Comparison of ENCODE assay signal across 12 cellular contexts in the genomic region with DNA sequence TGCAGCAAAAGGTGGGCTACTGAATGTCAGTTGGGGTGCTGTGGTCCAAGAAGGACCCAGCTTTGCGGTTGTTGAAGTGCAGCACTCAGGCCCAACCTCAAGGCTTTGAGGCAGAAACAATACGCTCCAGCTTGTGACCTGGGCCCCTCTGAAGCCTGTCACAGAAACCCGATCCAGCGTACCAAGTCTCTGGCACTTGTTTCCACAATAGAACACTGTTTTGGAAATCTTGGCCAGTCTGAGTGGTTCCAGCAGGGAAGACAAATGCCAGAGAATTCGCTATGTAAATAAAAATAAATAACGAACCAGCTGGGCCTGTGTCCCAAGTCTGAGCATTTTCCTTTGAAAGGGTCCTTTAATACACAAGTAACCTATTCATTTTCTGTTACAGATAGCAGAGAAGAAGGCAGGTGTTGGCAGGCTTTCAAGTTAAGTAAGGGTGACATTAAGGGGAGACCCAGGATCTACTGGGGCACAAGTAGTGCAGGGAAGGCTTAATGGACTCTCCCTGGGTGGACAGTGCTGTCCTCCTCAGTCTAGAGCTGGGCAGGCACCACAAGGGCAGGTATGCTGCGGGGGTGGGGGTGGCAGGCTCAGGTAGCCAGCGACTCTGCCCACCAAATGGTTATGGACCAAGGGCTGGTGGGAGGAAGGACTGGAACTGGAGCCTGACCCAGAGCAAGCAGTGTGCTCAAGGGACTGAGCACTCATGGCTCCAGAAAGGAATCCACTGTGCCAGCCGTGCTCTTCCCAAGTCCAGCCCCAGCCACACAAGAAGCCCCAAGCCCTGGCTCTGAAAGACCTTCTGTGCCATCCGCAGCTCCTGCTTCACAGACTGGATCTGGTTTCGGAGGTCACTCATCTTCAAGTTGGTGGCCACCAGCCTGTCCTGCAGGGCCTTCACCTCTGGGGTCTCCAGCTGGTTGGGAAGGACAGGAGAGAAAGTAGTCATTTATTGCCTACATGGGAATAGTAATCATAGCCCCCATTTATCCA. TPM values are rescaled to one million over a fixed set of nuclear protein-coding genes. Genes with fewer than 3 reads are reported as not detected.
DNase-seq lines count a peak whose midpoint lies in the region; TF ChIP-seq lines count a peak whose summit lies in the region.
"Had no signal": no experiment of that assay in that cellular context is flagged by ENCODE, and none has a peak within 500 bp of the region (broad histone marks: within the 10 kb centered on the region; RNA-seq: fewer than 3 reads in every experiment).

No MANE protein-coding gene starts in this region.

- H3K9me3 ChIP-seq in osteoblast (ENCODE audit: low read depth, low read length) = no peaks in the 10 kb centered on the region

- no peaks in the 10 kb centered on the region for H3K36me3 ChIP-seq in osteoblast (ENCODE audit: insufficient read depth, low read length)

- DNase-seq in AG08396 (ENCODE audit: low spot score) (peak; percentile 56), M059J (ENCODE audit: low read depth) (peak; percentile 30), dorsolateral prefrontal cortex (peak in 1 of 10 donors; percentile 23), mucosa of gallbladder (ENCODE audit: low spot score) (peak; percentile 37), NCI-H1694 (lab: John Stamatoyannopoulos, UW) (no peak), foreskin melanocyte (no peak), osteoblast (ENCODE audit: insufficient read length, low spot score, missing footprints) (no peak)
- no peak for DNase-seq in stimulated activated naive CD4-positive, alpha-beta T cell (lab: John Stamatoyannopoulos, UW)
- DNase-seq: SHP77 treated with DMSO at 0.1 percent for 48 hours had no signal

- no peaks in the 10 kb centered on the region for H3K79me2 ChIP-seq in osteoblast (ENCODE audit: insufficient read depth, low read length)

- intact Hi-C loops in dorsolateral prefrontal cortex (cut with DNase I) = loop anchor here (1.0 to 5.0 kb wide), 3 partner anchors 94 to 244 kb away; a partner anchor contains a TSS

- no peak overlapping the region for H3K4me3 ChIP-seq in dorsolateral prefrontal cortex
- no peak overlapping the region for H3K4me3 ChIP-seq in osteoblast (ENCODE audit: insufficient read depth, low read length)

- no peaks in the 10 kb centered on the region for H3K27me3 ChIP-seq in dorsolateral prefrontal cortex
- no peaks in the 10 kb centered on the region for H3K27me3 ChIP-seq in osteoblast (ENCODE audit: insufficient read depth, low read length)

- TF ChIP-seq CTCF in dorsolateral prefrontal cortex (IDR thresholded peaks at IDR 0.05 in 54 of 56, conservative IDR thresholded peaks at IDR 0.05 in 2 of 56; ENCODE audit: low read depth in 1 of 56, partially characterized antibody in 56 of 56) (no peak), osteoblast (IDR thresholded peaks at IDR 0.05; ENCODE audit: extremely low read depth, low read depth, low read length) (no peak)

- no peak overlapping the region for H2AFZ ChIP-seq in osteoblast (ENCODE audit: low read length)

- H3K27ac ChIP-seq in dorsolateral prefrontal cortex (peak overlapping the region; percentile 33 to 100 (median 91)), osteoblast (ENCODE audit: low read depth, low read length) (no peak overlapping the region)

- H3K4me1 ChIP-seq in osteoblast (ENCODE audit: insufficient read depth, low read length) = no peaks in the 10 kb centered on the region

- H4K20me1 ChIP-seq in osteoblast (ENCODE audit: insufficient read depth, low read length) = no peaks in the 10 kb centered on the region

- H3K4me2 ChIP-seq in osteoblast (ENCODE audit: insufficient read depth, low read length) = no peak overlapping the region

RNA-seq across cellular contexts. Expression of a gene that starts 26.3 kb away (rescaled TPM):
- 0.62 TPM in 1 of 2 replicates, not detected in the other for total RNA-seq in M059J (2014; rRNA removed; shearing (Covaris generic))
- total RNA-seq in dorsolateral prefrontal cortex = 10 to 100 TPM in 9 of 120 experiments, 1 to 10 TPM in 110, under 1 TPM in 1; 0.52 to 15.0 (median 6.0) TPM
- total RNA-seq in mucosa of gallbladder = 1.4 TPM
- 0.72 and 0.88 TPM in 2 replicates for total RNA-seq in osteoblast
- total RNA-seq: activated T-helper 1 cell treated with anti-CD3 and anti-CD28 coated beads, Interleukin-12 subunit alpha, Interleukin-12 subunit beta, Interleukin-2, Interleukin-4 antibody, amounts not matched to agents 30 ng/mL and 10 ng/mL and 1 ng/mL, durations not matched to agents 14 hours and 24 hours and 36 hours had no signal

RNA-seq across cellular contexts. Expression of a gene that starts 44.2 kb away (rescaled TPM):
- not detected in 2 replicates for total RNA-seq in M059J (2014; rRNA removed; shearing (Covaris generic))
- total RNA-seq in dorsolateral prefrontal cortex = 100 to 1,000 TPM in 90 of 120 experiments, 10 to 100 TPM in 30; 39.4 to 400 (median 145) TPM
- total RNA-seq in mucosa of gallbladder = 0.35 TPM
- total RNA-seq in osteoblast = not detected in 2 replicates
- total RNA-seq: activated T-helper 1 cell treated with anti-CD3 and anti-CD28 coated beads, Interleukin-12 subunit alpha, Interleukin-12 subunit beta, Interleukin-2, Interleukin-4 antibody, amounts not matched to agents 30 ng/mL and 10 ng/mL and 1 ng/mL, durations not matched to agents 14 hours and 24 hours and 36 hours; Daoy; glomerular endothelial cell had no signal

RNA-seq across cellular contexts. Expression of a gene that starts 57.5 kb away (rescaled TPM):
- total RNA-seq in M059J (2014; rRNA removed; shearing (Covaris generic)) = 138 and 163 TPM in 2 replicates
- 100 to 1,000 TPM; 101 to 278 (median 175) TPM for total RNA-seq in dorsolateral prefrontal cortex
- 96.7 TPM for total RNA-seq in mucosa of gallbladder
- total RNA-seq in osteoblast = 86.6 and 88.3 TPM in 2 replicates

Comparison
In these comparisons a context has a peak if more than half of its experiments do, and no peak if none do; other contexts are left out.
1. DNase-seq: peak in AG08396 (single experiment), M059J (single experiment) and mucosa of gallbladder (single experiment); none in NCI-H1694 (single experiment), stimulated activated naive CD4-positive, alpha-beta T cell (0 of 6), foreskin melanocyte (single experiment) and osteoblast (single experiment).
2. RNA of a gene that starts 44.2 kb away (total RNA-seq): 39.4 to 400 TPM in dorsolateral prefrontal cortex; 0.35 TPM in mucosa of gallbladder (single experiment), not detected in M059J and not detected in osteoblast; every median in the first group is over 10 times any median in the second.